23 cellular contexts compared by ENCODE assay signal in the genomic region with DNA sequence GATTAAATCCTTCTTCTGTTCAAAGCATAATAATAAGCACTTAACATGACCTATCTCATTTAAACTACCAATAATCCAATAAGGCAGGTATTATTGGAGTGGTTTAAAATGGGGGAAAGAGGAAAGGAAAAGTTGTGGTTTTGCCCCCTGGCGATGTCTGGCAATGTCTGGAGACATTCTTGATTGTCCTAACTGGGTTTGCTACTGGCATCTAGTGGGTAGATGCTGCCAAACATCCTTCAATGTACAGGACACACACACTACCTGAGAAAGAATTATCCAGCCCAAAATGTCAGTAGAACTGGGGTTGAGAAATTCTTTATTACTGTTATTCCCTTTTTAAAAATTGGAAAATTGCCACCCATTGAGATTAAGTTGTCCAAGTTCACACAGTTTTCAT. TPM values are rescaled to one million over a fixed set of nuclear protein-coding genes. Genes with fewer than 3 reads are reported as not detected.
DNase-seq lines count a peak whose midpoint lies in the region; ATAC-seq and TF ChIP-seq lines count a peak whose summit lies in the region.
"Had no signal": no experiment of that assay in that cellular context is flagged by ENCODE, and none has a peak within 500 bp of the region (broad histone marks: within the 10 kb centered on the region; RNA-seq: fewer than 3 reads in every experiment).

No MANE protein-coding gene starts in this region.

- TF ChIP-seq CTCF in 22Rv1 (IDR thresholded peaks at IDR 0.05) (0 out of 2 replicates have a peak, but pooled peaks have one; percentile 7), GM12873 (IDR thresholded peaks at IDR 0.05; ENCODE audit: insufficient read depth, low read depth, low read length, missing control alignments) (peak; percentile 18), VCaP (conservative IDR thresholded peaks at IDR 0.05) (peak; percentile 58)

- peak; percentile 23 for DNase-seq in M059J (ENCODE audit: low read depth)
- DNase-seq: C1 segment of cervical spinal cord; CD8-positive, alpha-beta memory T cell; HCEC 1CT; Kasumi-1; NCI-H1105 treated with DMSO at 0.1 percent for 48 hours; NCI-H1694 treated with DMSO at 0.1 percent for 48 hours; NCI-H2107; NCI-H524; NCI-H82; Peyer's patch; Right ventricle myocardium superior; T-helper 1 cell; T-helper 9 cell had no signal

- ATAC-seq in HG03097 (IDR thresholded peaks at IDR 0.05; ENCODE audit: low FRiP score, unreplicated experiment) (no peak), GM19397 (IDR thresholded peaks at IDR 0.05; ENCODE audit: unreplicated experiment) (no peak), GM21717 (IDR thresholded peaks at IDR 0.05; ENCODE audit: unreplicated experiment) (no peak), GM21529 (IDR thresholded peaks at IDR 0.05; ENCODE audit: unreplicated experiment) (no peak)

- H3K27ac ChIP-seq in 22Rv1 (no peak overlapping the region), VCaP (no peak overlapping the region)
- H3K27ac ChIP-seq: HL-60, Peyer's patch, SK-N-MC had no signal

RNA-seq across cellular contexts. Expression of a gene that starts 25.2 kb away (rescaled TPM):
- 36.2 and 42.8 TPM in 2 replicates for total RNA-seq in M059J (2014; rRNA removed; shearing (Covaris generic))

Comparison
In these comparisons a context has a peak if more than half of its experiments do, and no peak if none do; other contexts are left out.
1. CTCF ChIP-seq: peak in every context shown above with its lines; median percentile 58 in VCaP; 18 in GM12873; 7 in 22Rv1.